Comparison of ENCODE assay signal across 1 cellular context in genomic region chr16:67967183-67967955, GRCh38.
TF ChIP-seq lines count a peak whose summit lies in the region.

No MANE protein-coding gene starts in this region.

TF ChIP-seq in HepG2, 621 proteins besides CTCF, POLR2A, EP300 and RAD21 (continued from another document and continues in another):
- TF ChIP-seq HDAC1 (CRISPR knock-in tag; IDR thresholded peaks at IDR 0.05) = peak; percentile 42; the same call in 1 of the 2 replicates
- TF ChIP-seq ATAD3A (CRISPR knock-in tag; IDR thresholded peaks at IDR 0.05) = no peak
- TF ChIP-seq ZBTB43 (CRISPR knock-in tag; conservative IDR thresholded peaks at IDR 0.05) = no peak
- TF ChIP-seq MTA1 (CRISPR knock-in tag; IDR thresholded peaks at IDR 0.05; ENCODE audit: borderline replicate concordance) = no peak
- no peak for TF ChIP-seq DNMT1 (CRISPR knock-in tag; IDR thresholded peaks at IDR 0.05)
- TF ChIP-seq ATF1 (CRISPR knock-in tag; IDR thresholded peaks at IDR 0.05) = no peak
- TF ChIP-seq FOXK2 (IDR thresholded peaks at IDR 0.05) = no peak
- no peak for TF ChIP-seq ZNF343 (CRISPR knock-in tag; IDR thresholded peaks at IDR 0.05)
- TF ChIP-seq ATM (IDR thresholded peaks at IDR 0.05; ENCODE audit: borderline replicate concordance) = no peak
- no peak for TF ChIP-seq POLR2G (IDR thresholded peaks at IDR 0.05; ENCODE audit: low read depth, low read length)
- no peak for TF ChIP-seq NFE2L2 (IDR thresholded peaks at IDR 0.05; ENCODE audit: low read length)
- 0 out of 2 replicates have a peak, but pooled peaks have one; percentile 83 for TF ChIP-seq ZNF598 (CRISPR knock-in tag; IDR thresholded peaks at IDR 0.05; ENCODE audit: borderline replicate concordance)
- no peak for TF ChIP-seq NFKBIZ (CRISPR knock-in tag; IDR thresholded peaks at IDR 0.05)
- no peak for TF ChIP-seq ZNF136 (CRISPR knock-in tag; IDR thresholded peaks at IDR 0.05; ENCODE audit: low read depth)
- no peak for TF ChIP-seq POGZ (CRISPR knock-in tag; IDR thresholded peaks at IDR 0.05)
- no peak for TF ChIP-seq ZNF879 (CRISPR knock-in tag; IDR thresholded peaks at IDR 0.05)
- no peak for TF ChIP-seq ZNF530 (CRISPR knock-in tag; IDR thresholded peaks at IDR 0.05; ENCODE audit: low read depth)
- no peak for TF ChIP-seq AHDC1 (CRISPR knock-in tag; IDR thresholded peaks at IDR 0.05; ENCODE audit: borderline replicate concordance)
- TF ChIP-seq CSRNP2 (CRISPR knock-in tag; conservative IDR thresholded peaks at IDR 0.05; ENCODE audit: low read depth) = no peak
- TF ChIP-seq CREB3 (CRISPR knock-in tag; IDR thresholded peaks at IDR 0.05) = no peak
- TF ChIP-seq ZNF3 (CRISPR knock-in tag; IDR thresholded peaks at IDR 0.05) = no peak
- TF ChIP-seq SSRP1 (CRISPR knock-in tag; IDR thresholded peaks at IDR 0.05) = peak; percentile 5; the same call in 1 of the 2 replicates
- TF ChIP-seq PCBP1 (IDR thresholded peaks at IDR 0.05; ENCODE audit: borderline replicate concordance, low read depth, low read length) = no peak
- no peak for TF ChIP-seq POGK (CRISPR knock-in tag; conservative IDR thresholded peaks at IDR 0.05)
- no peak for TF ChIP-seq ZNF816 (CRISPR knock-in tag; IDR thresholded peaks at IDR 0.05; ENCODE audit: borderline replicate concordance)
- no peak; the same call in 1 of the 2 replicates for TF ChIP-seq ZNF572 (CRISPR knock-in tag; IDR thresholded peaks at IDR 0.05)
- TF ChIP-seq ZBTB1 (CRISPR knock-in tag; IDR thresholded peaks at IDR 0.05; ENCODE audit: borderline replicate concordance) = no peak
- TF ChIP-seq TIGD3 (CRISPR knock-in tag; IDR thresholded peaks at IDR 0.05; ENCODE audit: borderline replicate concordance) = peak; percentile 37; the same call in 1 of the 2 replicates
- no peak for TF ChIP-seq NFE2L1 (CRISPR knock-in tag; IDR thresholded peaks at IDR 0.05; ENCODE audit: borderline replicate concordance)
- TF ChIP-seq RARA (CRISPR knock-in tag; IDR thresholded peaks at IDR 0.05) = no peak
- TF ChIP-seq AKAP8 (CRISPR knock-in tag; IDR thresholded peaks at IDR 0.05) = no peak; the same call in 1 of the 2 replicates
- no peak for TF ChIP-seq ZNF713 (CRISPR knock-in tag; IDR thresholded peaks at IDR 0.05)
- TF ChIP-seq SRSF4 (IDR thresholded peaks at IDR 0.05; ENCODE audit: low read depth, low read length, poor library complexity, severe bottlenecking) = no peak
- TF ChIP-seq HMG20B (CRISPR knock-in tag; conservative IDR thresholded peaks at IDR 0.05) = no peak
- no peak for TF ChIP-seq ZUFSP (CRISPR knock-in tag; IDR thresholded peaks at IDR 0.05; ENCODE audit: borderline replicate concordance)
- 0 out of 4 replicates have a peak, but pooled peaks of 1 of the 2 experiments have one; percentile 15 for TF ChIP-seq NR2F1 (CRISPR knock-in tag; IDR thresholded peaks at IDR 0.05)
- no peak for TF ChIP-seq E2F5 (CRISPR knock-in tag; conservative IDR thresholded peaks at IDR 0.05)
- TF ChIP-seq ZNF577 (CRISPR knock-in tag; IDR thresholded peaks at IDR 0.05; ENCODE audit: borderline replicate concordance, low read depth) = no peak
- TF ChIP-seq IRF2 (CRISPR knock-in tag; IDR thresholded peaks at IDR 0.05) = no peak
- TF ChIP-seq ZFP37 (CRISPR knock-in tag; IDR thresholded peaks at IDR 0.05; ENCODE audit: borderline replicate concordance) = no peak
- no peak for TF ChIP-seq AGO2 (optimal IDR thresholded peaks at IDR 0.05; ENCODE audit: low read depth, low read length)
- no peak for TF ChIP-seq CREM (IDR thresholded peaks at IDR 0.05)
- TF ChIP-seq CREM (CRISPR knock-in tag; IDR thresholded peaks at IDR 0.05) = no peak
- TF ChIP-seq KMT2A (CRISPR knock-in tag; IDR thresholded peaks at IDR 0.05) = no peak
- TF ChIP-seq MED1 (CRISPR knock-in tag; IDR thresholded peaks at IDR 0.05) = peak; percentile 2; the same call in 1 of the 2 replicates
- TF ChIP-seq ZNF670 (CRISPR knock-in tag; IDR thresholded peaks at IDR 0.05; ENCODE audit: borderline replicate concordance) = no peak
- no peak for TF ChIP-seq MEIS2 (CRISPR knock-in tag; IDR thresholded peaks at IDR 0.05)
- TF ChIP-seq PRDM4 (CRISPR knock-in tag; IDR thresholded peaks at IDR 0.05; ENCODE audit: borderline replicate concordance) = no peak
- TF ChIP-seq CREB1 (IDR thresholded peaks at IDR 0.05) = peak; percentile 80
- TF ChIP-seq CREB1 (CRISPR knock-in tag; IDR thresholded peaks at IDR 0.05) = no peak
- TF ChIP-seq HOXD1 (CRISPR knock-in tag; IDR thresholded peaks at IDR 0.05) = no peak
- TF ChIP-seq ZNF484 (CRISPR knock-in tag; IDR thresholded peaks at IDR 0.05; ENCODE audit: borderline replicate concordance, low read depth) = no peak
- no peak for TF ChIP-seq HOXA5 (CRISPR knock-in tag; IDR thresholded peaks at IDR 0.05)
- no peak for TF ChIP-seq ZNF451 (CRISPR knock-in tag; IDR thresholded peaks at IDR 0.05)
- no peak for TF ChIP-seq SNAPC5 (CRISPR knock-in tag; IDR thresholded peaks at IDR 0.05; ENCODE audit: borderline replicate concordance)
- no peak for TF ChIP-seq ZNF776 (CRISPR knock-in tag; IDR thresholded peaks at IDR 0.05)
